Comparison of ENCODE assay signal across 21 cellular contexts in genomic region chr16:10565167-10565566, GRCh38. TPM values are rescaled to one million over a fixed set of nuclear protein-coding genes. Genes with fewer than 3 reads are reported as not detected.
A peak's percentile ranks its signal among the peaks of the same experiment; 100 is the strongest.
DNase-seq lines count a peak whose midpoint lies in the region; ATAC-seq and TF ChIP-seq lines count a peak whose summit lies in the region.
"Had no signal": no experiment of that assay in that cellular context is flagged by ENCODE, and none has a peak within 500 bp of the region (broad histone marks: within the 10 kb centered on the region; RNA-seq: fewer than 3 reads in every experiment).

No MANE protein-coding gene starts in this region.

- H3K36me3 Mint-ChIP-seq in T-cell = no peaks in the 10 kb centered on the region
- no peaks in the 10 kb centered on the region for H3K36me3 Mint-ChIP-seq in activated T-helper 1 cell treated with anti-CD3 and anti-CD28 coated beads, Interleukin-12 subunit alpha, Interleukin-12 subunit beta, Interleukin-2, Interleukin-4 antibody, amounts not matched to agents 30 ng/mL and 10 ng/mL and 1 ng/mL, durations not matched to agents 14 hours and 24 hours and 36 hours (ENCODE audit: low read depth)
- H3K36me3 Mint-ChIP-seq: activated naive CD8-positive, alpha-beta T cell; CD4-positive, CD25-positive, alpha-beta regulatory T cell had no signal

- peak overlapping the region in 1 of 2 donors; percentile 11 for H3K4me3 ChIP-seq in ascending aorta
- H3K4me3 ChIP-seq in gastroesophageal sphincter = no peak overlapping the region
- no peak overlapping the region for H3K4me3 ChIP-seq in osteoblast (ENCODE audit: insufficient read depth, low read length)
- no peak overlapping the region for H3K4me3 ChIP-seq in upper lobe of left lung
- H3K4me3 ChIP-seq in ovary = no peak overlapping the region

- TF ChIP-seq POLR2A in gastroesophageal sphincter (IDR thresholded peaks at IDR 0.05) (no peak), upper lobe of left lung (IDR thresholded peaks at IDR 0.05) (no peak), ovary (IDR thresholded peaks at IDR 0.05) (no peak)

- DNase-seq in ascending aorta (ENCODE audit: low spot score in 2 of 2) (peak in 1 of 2 donors; percentile 75), osteoblast (ENCODE audit: insufficient read length, low spot score, missing footprints) (no peak), upper lobe of left lung (no peak), ovary (no peak), T-cell (no peak)
- no peak for DNase-seq in activated T-helper 1 cell treated with anti-CD3 and anti-CD28 coated beads, Interleukin-12 subunit alpha, Interleukin-12 subunit beta, Interleukin-2, Interleukin-4 antibody, amounts not matched to agents 30 ng/mL and 10 ng/mL and 1 ng/mL, durations not matched to agents 14 hours and 24 hours and 36 hours (ENCODE audit: low spot score)
- DNase-seq: activated B cell treated with CpG ODN at 0.5 μM for 24 hours; activated CD4-positive, alpha-beta T cell treated with anti-CD3 and anti-CD28 coated beads, Interleukin-2, amount 50 U/mL, for 4 hours; CD4-positive, CD25-positive, alpha-beta regulatory T cell; foreskin melanocyte; hypothalamus; NCI-H1105; NCI-H2081 treated with DMSO at 0.1 percent for 48 hours; NCI-H446; NCI-H82; T-helper 9 cell had no signal

- peaks cover 76% of the 10 kb centered on the region for H3K79me2 ChIP-seq in osteoblast (ENCODE audit: insufficient read depth, low read length)

- peak overlapping the region; percentile 24 for H3K4me2 ChIP-seq in osteoblast (ENCODE audit: insufficient read depth, low read length)

- no peaks in the 10 kb centered on the region for H3K36me3 ChIP-seq in ascending aorta
- H3K36me3 ChIP-seq in gastroesophageal sphincter = peaks cover 0 to 3% of the 10 kb centered on the region in 2 donors
- H3K36me3 ChIP-seq in osteoblast (ENCODE audit: insufficient read depth, low read length) = no peaks in the 10 kb centered on the region
- peaks cover 0 to 14% (median 2%) of the 10 kb centered on the region in 4 donors for H3K36me3 ChIP-seq in upper lobe of left lung
- no peaks in the 10 kb centered on the region for H3K36me3 ChIP-seq in ovary

- WGBS in gastroesophageal sphincter (ENCODE audit: low coverage in 1 of 2), 2 donors = 49 to 54% methylated on average over 3 to 5 of the region's 5 CpGs
- WGBS in upper lobe of left lung, 2 donors = 53 to 62% methylated on average over 5 of the region's 5 CpGs
- 56 to 61% (median 57%) methylated on average over 5 of the region's 5 CpGs for WGBS in ovary, 3 donors

- peaks cover 3 to 15% (median 8%) of the 10 kb centered on the region in 3 donors for H3K9me3 Mint-ChIP-seq in T-cell
- peaks cover 11% of the 10 kb centered on the region for H3K9me3 Mint-ChIP-seq in activated T-helper 1 cell treated with anti-CD3 and anti-CD28 coated beads, Interleukin-12 subunit alpha, Interleukin-12 subunit beta, Interleukin-2, Interleukin-4 antibody, amounts not matched to agents 30 ng/mL and 10 ng/mL and 1 ng/mL, durations not matched to agents 14 hours and 24 hours and 36 hours

- H3K4me3 Mint-ChIP-seq in T-cell = no peak overlapping the region
- H3K4me3 Mint-ChIP-seq in activated T-helper 1 cell treated with anti-CD3 and anti-CD28 coated beads, Interleukin-12 subunit alpha, Interleukin-12 subunit beta, Interleukin-2, Interleukin-4 antibody, amounts not matched to agents 30 ng/mL and 10 ng/mL and 1 ng/mL, durations not matched to agents 14 hours and 24 hours and 36 hours = no peak overlapping the region
- H3K4me3 Mint-ChIP-seq: activated B cell treated with CpG ODN at 0.5 μM for 24 hours; activated naive CD8-positive, alpha-beta T cell; activated T-helper 17 cell treated with anti-CD3 and anti-CD28 coated beads, Interleukin-2, amount 50 U/mL, for 72 hours; CD4-positive, CD25-positive, alpha-beta regulatory T cell had no signal

- H3K27ac Mint-ChIP-seq in T-cell = no peak overlapping the region
- no peak overlapping the region for H3K27ac Mint-ChIP-seq in activated T-helper 1 cell treated with anti-CD3 and anti-CD28 coated beads, Interleukin-12 subunit alpha, Interleukin-12 subunit beta, Interleukin-2, Interleukin-4 antibody, amounts not matched to agents 30 ng/mL and 10 ng/mL and 1 ng/mL, durations not matched to agents 14 hours and 24 hours and 36 hours
- H3K27ac Mint-ChIP-seq: activated B cell treated with CpG ODN at 0.5 μM for 24 hours; activated naive CD8-positive, alpha-beta T cell; activated T-helper 17 cell treated with anti-CD3 and anti-CD28 coated beads, Interleukin-2, amount 50 U/mL, for 72 hours; CD4-positive, CD25-positive, alpha-beta regulatory T cell had no signal

- H3K9me3 ChIP-seq in ascending aorta (peaks cover 4 to 7% of the 10 kb centered on the region in 2 donors), gastroesophageal sphincter (no peaks in the 10 kb centered on the region), osteoblast (ENCODE audit: low read depth, low read length) (no peaks in the 10 kb centered on the region), upper lobe of left lung (peaks cover 0 to 6% (median 0%) of the 10 kb centered on the region in 4 donors), ovary (no peaks in the 10 kb centered on the region)

- intact Hi-C loops in ascending aorta (cut with DNase I) = loop anchor here (5.0 kb wide), 1 partner anchor 262 kb away; no protein-coding TSS in a partner anchor
- intact Hi-C loops in ovary (cut with DNase I) = no loop called here
- intact Hi-C loops in activated T-helper 1 cell treated with anti-CD3 and anti-CD28 coated beads, Interleukin-12 subunit alpha, Interleukin-12 subunit beta, Interleukin-2, Interleukin-4 antibody, amounts not matched to agents 30 ng/mL and 10 ng/mL and 1 ng/mL, durations not matched to agents 14 hours and 24 hours and 36 hours (cut with micrococcal nuclease) = no loop called here

- H2AFZ ChIP-seq in osteoblast (ENCODE audit: low read length) = no peak overlapping the region

- no peak for TF ChIP-seq EP300 in gastroesophageal sphincter (IDR thresholded peaks at IDR 0.05)
- TF ChIP-seq EP300 in upper lobe of left lung (IDR thresholded peaks at IDR 0.05) = peak in 1 of 4 donors; percentile 20
- TF ChIP-seq EP300 in ovary (IDR thresholded peaks at IDR 0.05) = no peak

- no peaks in the 10 kb centered on the region for H3K4me1 Mint-ChIP-seq in T-cell
- no peaks in the 10 kb centered on the region for H3K4me1 Mint-ChIP-seq in activated T-helper 1 cell treated with anti-CD3 and anti-CD28 coated beads, Interleukin-12 subunit alpha, Interleukin-12 subunit beta, Interleukin-2, Interleukin-4 antibody, amounts not matched to agents 30 ng/mL and 10 ng/mL and 1 ng/mL, durations not matched to agents 14 hours and 24 hours and 36 hours (ENCODE audit: low read depth)
- H3K4me1 Mint-ChIP-seq: activated T-helper 17 cell treated with anti-CD3 and anti-CD28 coated beads, Interleukin-2, amount 50 U/mL, for 72 hours had no signal

- no peak for TF ChIP-seq CTCF in ascending aorta (IDR thresholded peaks at IDR 0.05)
- no peak for TF ChIP-seq CTCF in gastroesophageal sphincter (IDR thresholded peaks at IDR 0.05)
- no peak for TF ChIP-seq CTCF in osteoblast (IDR thresholded peaks at IDR 0.05; ENCODE audit: extremely low read depth, low read depth, low read length)
- TF ChIP-seq CTCF in upper lobe of left lung (IDR thresholded peaks at IDR 0.05) = no peak
- TF ChIP-seq CTCF in ovary (IDR thresholded peaks at IDR 0.05) = no peak

- peaks cover 28 to 32% of the 10 kb centered on the region in 2 donors for H3K27me3 Mint-ChIP-seq in T-cell
- peaks cover 4% of the 10 kb centered on the region for H3K27me3 Mint-ChIP-seq in activated T-helper 1 cell treated with anti-CD3 and anti-CD28 coated beads, Interleukin-12 subunit alpha, Interleukin-12 subunit beta, Interleukin-2, Interleukin-4 antibody, amounts not matched to agents 30 ng/mL and 10 ng/mL and 1 ng/mL, durations not matched to agents 14 hours and 24 hours and 36 hours (ENCODE audit: insufficient read depth)
- H3K27me3 Mint-ChIP-seq: CD4-positive, CD25-positive, alpha-beta regulatory T cell had no signal

- peak overlapping the region; percentile 79 to 93 for H3K27ac ChIP-seq in ascending aorta
- H3K27ac ChIP-seq in gastroesophageal sphincter = peak overlapping the region in 2 of 4 donors; percentile 1 to 52
- peak overlapping the region; percentile 9 for H3K27ac ChIP-seq in osteoblast (ENCODE audit: low read depth, low read length)
- H3K27ac ChIP-seq in upper lobe of left lung = peak overlapping the region; percentile 52 to 84 (median 66)
- H3K27ac ChIP-seq in ovary = no peak overlapping the region
- H3K27ac ChIP-seq: epithelial cell of prostate had no signal

- no peaks in the 10 kb centered on the region for H3K27me3 ChIP-seq in ascending aorta
- no peaks in the 10 kb centered on the region for H3K27me3 ChIP-seq in gastroesophageal sphincter
- no peaks in the 10 kb centered on the region for H3K27me3 ChIP-seq in osteoblast (ENCODE audit: insufficient read depth, low read length)
- H3K27me3 ChIP-seq in upper lobe of left lung = no peaks in the 10 kb centered on the region
- no peaks in the 10 kb centered on the region for H3K27me3 ChIP-seq in ovary

- CTCF ChIA-PET in T-cell (lab: Charles Lee) = no interaction called here

- H4K20me1 ChIP-seq in osteoblast (ENCODE audit: insufficient read depth, low read length) = peaks cover 14% of the 10 kb centered on the region

- peak; percentile 34 for ATAC-seq in gastroesophageal sphincter
- peak in 1 of 2 donors; percentile 20 for ATAC-seq in upper lobe of left lung (ENCODE audit: low FRiP score in 2 of 2)
- no peak for ATAC-seq in T-cell (replicated peaks in 1 of 4)
- ATAC-seq: activated T-helper 17 cell treated with anti-CD3 and anti-CD28 coated beads, Interleukin-2, amount 50 U/mL, for 72 hours had no signal

- POLR2A ChIA-PET in T-cell (lab: Charles Lee) = no interaction called here

- H3K4me1 ChIP-seq in ascending aorta (peaks cover 18 to 77% of the 10 kb centered on the region in 2 donors), gastroesophageal sphincter (peaks cover 0 to 86% (median 24%) of the 10 kb centered on the region in 3 donors), osteoblast (ENCODE audit: insufficient read depth, low read length) (peaks cover 14% of the 10 kb centered on the region), upper lobe of left lung (peaks cover 38 to 63% (median 49%) of the 10 kb centered on the region in 4 donors), ovary (ENCODE audit: insufficient read depth) (peaks cover 3% of the 10 kb centered on the region)

RNA-seq across cellular contexts. Expression of gene EMP2, which starts 15.2 kb away (rescaled TPM):
- total RNA-seq in ascending aorta = 49.2 TPM
- 10 to 100 TPM; 52.8 to 94.7 (median 69.7) TPM for total RNA-seq in gastroesophageal sphincter
- 31.8 and 35.4 TPM in 2 replicates for total RNA-seq in osteoblast
- total RNA-seq in upper lobe of left lung = 1,000 to 10,000 TPM in 1 of 6 donors, 100 to 1,000 TPM in 5; 261 to 1,020 (median 640) TPM
- total RNA-seq in ovary = 10 to 100 TPM; 38.9 to 97.7 (median 83.0) TPM
- 100 to 1,000 TPM in 1 of 2 donors, 10 to 100 TPM in 1; 43.8 to 114 TPM for polyA plus RNA-seq in ovary
- total RNA-seq in T-cell = under 1 TPM in 3 of 5 donors, not detected in 2; 0.30 to 0.98 (median 0.61) TPM
- total RNA-seq in activated T-helper 1 cell treated with anti-CD3 and anti-CD28 coated beads, Interleukin-12 subunit alpha, Interleukin-12 subunit beta, Interleukin-2, Interleukin-4 antibody, amounts not matched to agents 30 ng/mL and 10 ng/mL and 1 ng/mL, durations not matched to agents 14 hours and 24 hours and 36 hours = not detected in 2 replicates
- total RNA-seq: activated B cell treated with CpG ODN at 0.5 μM for 24 hours; CD4-positive, CD25-positive, alpha-beta regulatory T cell; OCI-LY7 had no signal
- polyA plus RNA-seq: CD4-positive, CD25-positive, alpha-beta regulatory T cell had no signal

Comparison
In these comparisons a context has a peak if more than half of its experiments do, and no peak if none do; other contexts are left out.
1. H3K27ac ChIP-seq: peak in ascending aorta (2 of 2), osteoblast (single experiment) and upper lobe of left lung (4 of 4); none in ovary (0 of 2).
2. RNA of gene EMP2, which starts 15.2 kb away (total RNA-seq): 261 to 1,020 TPM in upper lobe of left lung, 38.9 to 97.7 TPM in ovary, 52.8 to 94.7 TPM in gastroesophageal sphincter, 49.2 TPM in ascending aorta (single experiment) and 31.8 to 35.4 TPM in osteoblast; 0.30 to 0.98 TPM in T-cell and not detected in activated T-helper 1 cell treated with anti-CD3 and anti-CD28 coated beads, Interleukin-12 subunit alpha, Interleukin-12 subunit beta, Interleukin-2, Interleukin-4 antibody, amounts not matched to agents 30 ng/mL and 10 ng/mL and 1 ng/mL, durations not matched to agents 14 hours and 24 hours and 36 hours; every median in the first group is over 10 times any median in the second.